ENCODE assay signal across 26 cellular contexts in the genomic region with DNA sequence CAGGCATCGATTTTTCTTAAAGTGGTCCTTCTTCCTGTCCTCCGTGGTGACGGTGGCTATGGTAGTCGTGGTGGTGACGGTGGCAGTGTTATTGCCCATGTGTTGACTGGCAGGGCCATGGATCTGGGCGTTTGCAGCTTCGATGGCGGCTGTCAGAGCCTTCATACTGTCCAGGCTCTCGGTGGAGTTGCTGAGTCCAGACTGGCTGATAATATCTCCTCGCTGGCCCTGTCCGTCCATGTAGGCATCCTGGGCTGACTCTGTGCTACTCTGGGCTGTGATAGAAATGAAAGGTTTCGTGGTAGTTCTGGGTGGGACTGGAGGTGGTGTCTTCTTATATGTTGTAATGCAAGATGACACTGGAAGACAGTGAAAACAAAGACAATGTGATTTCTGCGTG.
"Had no signal": no experiment of that assay in that cellular context is flagged by ENCODE, and none has a peak within 500 bp of the region (broad histone marks: within the 10 kb centered on the region; RNA-seq: fewer than 3 reads in every experiment).

No MANE protein-coding gene starts in this region.

- H3K36me3 ChIP-seq: brain microvascular endothelial cell had no signal

- H3K36me3 Mint-ChIP-seq: activated naive CD4-positive, alpha-beta T cell treated with anti-CD3 and anti-CD28 coated beads, Interleukin-2, amount 10 ng/mL, durations not matched to agents 7 days and 5 days; activated naive CD8-positive, alpha-beta T cell treated with anti-CD3 and anti-CD28 coated beads for 36 hours had no signal

- H3K27me3 ChIP-seq: brain microvascular endothelial cell had no signal

- H3K27ac Mint-ChIP-seq: activated CD4-positive, alpha-beta memory T cell treated with anti-CD3 and anti-CD28 coated beads, Interleukin-2, amount 10 ng/mL, durations not matched to agents 7 days and 5 days; activated CD4-positive, alpha-beta T cell treated with anti-CD3 and anti-CD28 coated beads, Interleukin-2, amount 10 ng/mL, durations not matched to agents 7 days and 5 days; activated naive CD4-positive, alpha-beta T cell treated with anti-CD3 and anti-CD28 coated beads, Interleukin-2, amount 10 ng/mL, durations not matched to agents 7 days and 5 days; activated naive CD8-positive, alpha-beta T cell treated with anti-CD3 and anti-CD28 coated beads for 36 hours; activated T-cell treated with anti-CD3 and anti-CD28 coated beads, Interleukin-2, amount 50 U/mL, for 72 hours; activated T-helper 2 cell treated with anti-CD3 and anti-CD28 coated beads, Interferon-gamma antibody, Interleukin-2, Interleukin-4, amounts not matched to agents 10 μg/mL and 5 μg/mL and 100 μg/mL, durations not matched to agents 14 hours and 24 hours and 36 hours had no signal

- H3K9me3 Mint-ChIP-seq: activated CD4-positive, alpha-beta memory T cell treated with anti-CD3 and anti-CD28 coated beads, Interleukin-2, amount 10 ng/mL, durations not matched to agents 7 days and 5 days; activated CD4-positive, alpha-beta T cell treated with anti-CD3 and anti-CD28 coated beads, Interleukin-2, amount 10 ng/mL, durations not matched to agents 7 days and 5 days; activated naive CD4-positive, alpha-beta T cell treated with anti-CD3 and anti-CD28 coated beads, Interleukin-2, amount 10 ng/mL, durations not matched to agents 7 days and 5 days; activated naive CD8-positive, alpha-beta T cell treated with anti-CD3 and anti-CD28 coated beads for 36 hours; activated T-cell treated with anti-CD3 and anti-CD28 coated beads, Interleukin-2, amount 50 U/mL, for 72 hours; activated T-helper 2 cell treated with anti-CD3 and anti-CD28 coated beads, Interferon-gamma antibody, Interleukin-2, Interleukin-4, amounts not matched to agents 10 μg/mL and 5 μg/mL and 100 μg/mL, durations not matched to agents 14 hours and 24 hours and 36 hours had no signal

- FAIRE-seq: HepG2, TTC549 had no signal

- H3K27ac ChIP-seq: brain microvascular endothelial cell, SK-N-MC, VCaP had no signal

- ATAC-seq: activated T-cell treated with anti-CD3 and anti-CD28 coated beads, Interleukin-2, amount 50 U/mL, for 72 hours; HepG2; Right ventricle myocardium inferior had no signal

- H3K4me3 Mint-ChIP-seq: activated CD4-positive, alpha-beta memory T cell treated with anti-CD3 and anti-CD28 coated beads, Interleukin-2, amount 10 ng/mL, durations not matched to agents 7 days and 5 days; activated CD4-positive, alpha-beta T cell treated with anti-CD3 and anti-CD28 coated beads, Interleukin-2, amount 10 ng/mL, durations not matched to agents 7 days and 5 days; activated naive CD4-positive, alpha-beta T cell treated with anti-CD3 and anti-CD28 coated beads, Interleukin-2, amount 10 ng/mL, durations not matched to agents 7 days and 5 days; activated naive CD8-positive, alpha-beta T cell treated with anti-CD3 and anti-CD28 coated beads for 36 hours; activated T-cell treated with anti-CD3 and anti-CD28 coated beads, Interleukin-2, amount 50 U/mL, for 72 hours had no signal

- H3K4me3 ChIP-seq: SK-N-MC had no signal

- DNase-seq: activated CD4-positive, alpha-beta memory T cell treated with anti-CD3 and anti-CD28 coated beads, Interleukin-2, amount 10 ng/mL, durations not matched to agents 7 days and 5 days; activated CD4-positive, alpha-beta T cell treated with anti-CD3 and anti-CD28 coated beads, Interleukin-2, amount 10 ng/mL, durations not matched to agents 7 days and 5 days; activated CD4-positive, CD25-positive, alpha-beta regulatory T cell; activated CD8-positive, alpha-beta memory T cell treated with anti-CD3 and anti-CD28 coated beads, Interleukin-2, amount 50 U/mL, for 4 hours; activated gamma-delta T cell treated with Interleukin-2 at 50 U/mL for 16 hours; activated naive CD4-positive, alpha-beta T cell treated with anti-CD3 and anti-CD28 coated beads, Interleukin-2, amount 10 ng/mL, durations not matched to agents 7 days and 5 days; activated naive CD8-positive, alpha-beta T cell treated with anti-CD3 and anti-CD28 coated beads for 36 hours; activated T-cell treated with anti-CD3 and anti-CD28 coated beads, Interleukin-2, amount 50 U/mL, for 72 hours; brain microvascular endothelial cell; Kasumi-1; NCI-H1048; NCI-H146; NCI-H187 treated with DMSO at 0.1 percent for 48 hours; NCI-H2171; NCI-H226; NCI-H526 treated with DMSO at 0.1 percent for 48 hours; NCI-H82; RPMI8226; T-helper 2 cell; T1000 had no signal

- H3K27me3 Mint-ChIP-seq: activated CD4-positive, alpha-beta memory T cell treated with anti-CD3 and anti-CD28 coated beads, Interleukin-2, amount 10 ng/mL, durations not matched to agents 7 days and 5 days; activated CD4-positive, alpha-beta T cell treated with anti-CD3 and anti-CD28 coated beads, Interleukin-2, amount 10 ng/mL, durations not matched to agents 7 days and 5 days; activated naive CD8-positive, alpha-beta T cell treated with anti-CD3 and anti-CD28 coated beads for 36 hours had no signal
